Comparison of ENCODE assay signal across 8 cellular contexts in genomic region chr20:41339957-41340326, GRCh38. TPM values are rescaled to one million over a fixed set of nuclear protein-coding genes. Genes with fewer than 3 reads are reported as not detected.
A peak's percentile ranks its signal among the peaks of the same experiment; 100 is the strongest.
DNase-seq lines count a peak whose midpoint lies in the region; ATAC-seq and TF ChIP-seq lines count a peak whose summit lies in the region.

No MANE protein-coding gene starts in this region.

- peak; percentile 93 for ATAC-seq in activated T-cell treated with anti-CD3 and anti-CD28 coated beads, Interleukin-2, amount 50 U/mL, for 4 hours

- no peak for TF ChIP-seq POLR2A in esophagus muscularis mucosa (IDR thresholded peaks at IDR 0.05; ENCODE audit: low read depth)

- H3K4me1 Mint-ChIP-seq in IgD-negative memory B cell: peaks cover 5 to 10% (median 5%) of the 10 kb centered on the region in 3 donors
- H3K4me1 Mint-ChIP-seq in activated T-cell treated with anti-CD3 and anti-CD28 coated beads, Interleukin-2, amount 50 U/mL, for 4 hours (ENCODE audit: low read depth): peaks cover 9% of the 10 kb centered on the region

- H3K9me3 ChIP-seq in esophagus muscularis mucosa (no peaks in the 10 kb centered on the region), mucosa of stomach (ENCODE audit: control insufficient read depth, low read length) (no peaks in the 10 kb centered on the region)

- no peaks in the 10 kb centered on the region for H3K27me3 ChIP-seq in esophagus muscularis mucosa
- no peaks in the 10 kb centered on the region for H3K27me3 ChIP-seq in mucosa of stomach (ENCODE audit: control insufficient read depth, insufficient read depth, low read length)

- peak in 2 of 3 experiments; percentile 99 for TF ChIP-seq CTCF in esophagus muscularis mucosa (IDR thresholded peaks at IDR 0.05)

- intact Hi-C loops in esophagus muscularis mucosa (cut with DNase I): loop anchor here (2.0 to 10.0 kb wide), 5 partner anchors 67 to 375 kb away; partner anchors contain the start of gene PLCG1

- no peaks in the 10 kb centered on the region for H3K36me3 ChIP-seq in esophagus muscularis mucosa
- no peaks in the 10 kb centered on the region for H3K36me3 ChIP-seq in mucosa of stomach (ENCODE audit: control insufficient read depth, insufficient read depth, low read length)

- H3K27me3 Mint-ChIP-seq in IgD-negative memory B cell: peaks cover 17% of the 10 kb centered on the region
- H3K27me3 Mint-ChIP-seq in activated T-cell treated with anti-CD3 and anti-CD28 coated beads, Interleukin-2, amount 50 U/mL, for 4 hours (ENCODE audit: low read depth): peaks cover 4% of the 10 kb centered on the region

- H3K9me3 Mint-ChIP-seq in IgD-negative memory B cell: no peaks in the 10 kb centered on the region
- no peaks in the 10 kb centered on the region for H3K9me3 Mint-ChIP-seq in activated T-cell treated with anti-CD3 and anti-CD28 coated beads, Interleukin-2, amount 50 U/mL, for 4 hours

- peaks cover 22 to 46% (median 35%) of the 10 kb centered on the region in 4 donors for H3K4me1 ChIP-seq in esophagus muscularis mucosa
- H3K4me1 ChIP-seq in mucosa of stomach (ENCODE audit: control insufficient read depth, insufficient read depth, low read length): peaks cover 20% of the 10 kb centered on the region

- H3K27ac Mint-ChIP-seq in IgD-negative memory B cell: peak overlapping the region in 2 of 3 donors; percentile 14 to 95

- DNase-seq in AG08395 (ENCODE audit: low spot score) (peak; percentile 74), GM19238 (ENCODE audit: insufficient read length, low spot score) (peak; percentile 76), OCI-M1 (lab: John Stamatoyannopoulos, UW) (peak; percentile 84), esophagus muscularis mucosa (ENCODE audit: extremely low spot score) (peak; percentile 96)
- peak; percentile 86 for DNase-seq in activated T-cell treated with anti-CD3 and anti-CD28 coated beads, Interleukin-2, amount 50 U/mL, for 4 hours
- peak; percentile 94 for DNase-seq in stimulated activated CD8-positive, alpha-beta memory T cell treated with anti-CD3 and anti-CD28 coated beads, Interleukin-4, amount 100 ng/mL, for 48 hours

- H3K9ac ChIP-seq in mucosa of stomach (ENCODE audit: low read length): peak overlapping the region; percentile 73

- 13% methylated on average over 17 of the region's 25 CpGs for WGBS in esophagus muscularis mucosa

- TF ChIP-seq EP300 in esophagus muscularis mucosa (IDR thresholded peaks at IDR 0.05): no peak

- H3K4me3 Mint-ChIP-seq in IgD-negative memory B cell: peak overlapping the region; percentile 73 to 92 (median 83)
- H3K4me3 Mint-ChIP-seq in activated T-cell treated with anti-CD3 and anti-CD28 coated beads, Interleukin-2, amount 50 U/mL, for 4 hours: peak overlapping the region; percentile 73

- peaks cover 2% of the 10 kb centered on the region for H3K36me3 Mint-ChIP-seq in IgD-negative memory B cell
- no peaks in the 10 kb centered on the region for H3K36me3 Mint-ChIP-seq in activated T-cell treated with anti-CD3 and anti-CD28 coated beads, Interleukin-2, amount 50 U/mL, for 4 hours (ENCODE audit: insufficient read depth)

- H3K4me3 ChIP-seq in esophagus muscularis mucosa: peak overlapping the region; percentile 46 to 60 (median 46)
- H3K4me3 ChIP-seq in mucosa of stomach (ENCODE audit: low read length): peak overlapping the region; percentile 47

- peak overlapping the region; percentile 74 to 82 (median 78) for H3K27ac ChIP-seq in esophagus muscularis mucosa (replicated peaks in 1 of 4)

RNA-seq across cellular contexts. Expression of gene LPIN3, which starts 0.7 kb away (rescaled TPM):
- not detected for polyA plus RNA-seq in IgD-negative memory B cell
- total RNA-seq in activated T-cell treated with anti-CD3 and anti-CD28 coated beads, Interleukin-2, amount 50 U/mL, for 4 hours: under 1 TPM; 0.19 to 0.32 (median 0.20) TPM
- 10 to 100 TPM in 2 of 4 donors, 1 to 10 TPM in 2; 7.6 to 19.8 (median 10.7) TPM for total RNA-seq in esophagus muscularis mucosa

RNA-seq across cellular contexts. Expression of gene ZHX3, which starts 22.4 kb away (rescaled TPM):
- polyA plus RNA-seq in IgD-negative memory B cell: 3.4 TPM
- 10 to 100 TPM in 1 of 3 donors, 1 to 10 TPM in 2; 6.9 to 11.9 (median 9.9) TPM for total RNA-seq in activated T-cell treated with anti-CD3 and anti-CD28 coated beads, Interleukin-2, amount 50 U/mL, for 4 hours
- total RNA-seq in esophagus muscularis mucosa: 100 to 1,000 TPM in 3 of 4 donors, 10 to 100 TPM in 1; 89.3 to 173 (median 156) TPM

RNA-seq across cellular contexts. Expression of gene EMILIN3, which starts 26.7 kb away (rescaled TPM):
- not detected for polyA plus RNA-seq in IgD-negative memory B cell
- total RNA-seq in activated T-cell treated with anti-CD3 and anti-CD28 coated beads, Interleukin-2, amount 50 U/mL, for 4 hours: not detected
- total RNA-seq in esophagus muscularis mucosa: 1 to 10 TPM in 3 of 4 donors, under 1 TPM in 1; 0.83 to 5.6 (median 4.5) TPM

Comparison
In these comparisons a context has a peak if more than half of its experiments do, and no peak if none do; other contexts are left out.
1. Peak in every context shown above with its lines: DNase-seq, ATAC-seq, H3K4me3 ChIP-seq and H3K27ac ChIP-seq.
2. RNA of gene LPIN3, which starts 0.7 kb away (total RNA-seq): 7.6 to 19.8 TPM in esophagus muscularis mucosa; 0.19 to 0.32 TPM in activated T-cell treated with anti-CD3 and anti-CD28 coated beads, Interleukin-2, amount 50 U/mL, for 4 hours; every median in the first group is over 4 times any median in the second.
3. RNA of gene ZHX3, which starts 22.4 kb away (total RNA-seq): 89.3 to 173 TPM in esophagus muscularis mucosa; 6.9 to 11.9 TPM in activated T-cell treated with anti-CD3 and anti-CD28 coated beads, Interleukin-2, amount 50 U/mL, for 4 hours; every median in the first group is over 4 times any median in the second.